In genomic region chr2:197286805-197287595, GRCh38 we compare ENCODE assay signal across 8 cellular contexts. TPM values are rescaled to one million over a fixed set of nuclear protein-coding genes. Genes with fewer than 3 reads are reported as not detected.
DNase-seq lines count a peak whose midpoint lies in the region; ATAC-seq and TF ChIP-seq lines count a peak whose summit lies in the region.

No MANE protein-coding gene starts in this region.

- H2BK20ac ChIP-seq in IMR-90 (ENCODE audit: low read depth, low read length), result peak overlapping the region; percentile 93; the same call in 1 of the 2 replicates

- CTCF ChIA-PET in IMR-90 (lab: Yijun Ruan, JAX), result no interaction called here
- CTCF ChIA-PET in activated naive CD4-positive, alpha-beta T cell treated with anti-CD3 and anti-CD28 coated beads for 36 hours (lab: Charles Lee), result interaction anchor here (1.0 to 2.9 kb wide), 5 partner anchors 18 to 34 kb away, joined by 3 to 11 read pairs (median 4); no protein-coding TSS in a partner anchor

- H3K4me1 ChIP-seq in IMR-90 (ENCODE audit: control insufficient read depth, insufficient read depth, low read length) (peaks cover 4% of the 10 kb centered on the region), mesendoderm (ENCODE audit: control insufficient read depth, low read depth, low read length) (no peaks in the 10 kb centered on the region)

- no peaks in the 10 kb centered on the region for H3K36me3 ChIP-seq in IMR-90 (ENCODE audit: control insufficient read depth, insufficient read depth, low read length)
- H3K36me3 ChIP-seq in mesendoderm (ENCODE audit: control insufficient read depth, insufficient read depth, low read length), result no peaks in the 10 kb centered on the region

- peak overlapping the region; percentile 64 for H3K4me3 Mint-ChIP-seq in activated naive CD4-positive, alpha-beta T cell treated with anti-CD3 and anti-CD28 coated beads for 36 hours
- peak overlapping the region; percentile 51 to 72 for H3K4me3 Mint-ChIP-seq in stimulated activated naive B cell treated with anti-CD40 and anti-IgM and Interleukin-4, amounts not matched to agents 10 μg/mL and 1 μg/mL and 100 μg/mL, for 72 hours

- peaks cover 27% of the 10 kb centered on the region for H3K36me3 Mint-ChIP-seq in activated naive CD4-positive, alpha-beta T cell treated with anti-CD3 and anti-CD28 coated beads for 36 hours (ENCODE audit: low read depth)
- H3K36me3 Mint-ChIP-seq in stimulated activated naive B cell treated with anti-CD40 and anti-IgM and Interleukin-4, amounts not matched to agents 10 μg/mL and 1 μg/mL and 100 μg/mL, for 72 hours, result peaks cover 21 to 39% of the 10 kb centered on the region in 2 donors

- H2BK15ac ChIP-seq in IMR-90 (ENCODE audit: low read depth, low read length), result peak overlapping the region; percentile 64; the same call in 2 of the 3 replicates
- no peak overlapping the region for H2BK15ac ChIP-seq in mesendoderm (replicated peaks; ENCODE audit: low read depth)

- peak overlapping the region; percentile 59 for H2AFZ ChIP-seq in IMR-90 (replicated peaks; ENCODE audit: low read length, poor library complexity)

- peak overlapping the region; percentile 41; the same call in 1 of the 2 replicates for H3K27ac ChIP-seq in IMR-90 (ENCODE audit: insufficient read depth, low read length)
- no peak overlapping the region for H3K27ac ChIP-seq in mesendoderm (ENCODE audit: low read depth, low read length)

- peak overlapping the region; percentile 75 for H4K91ac ChIP-seq in IMR-90 (ENCODE audit: insufficient read depth, low read depth, low read length)

- no peak overlapping the region for H2AK9ac ChIP-seq in IMR-90 (replicated peaks; ENCODE audit: low read depth, low read length, poor library complexity)

- dilution Hi-C loops in IMR-90 (cut with HindIII; ENCODE audit: low sequenced_read_pairs, unreplicated experiment), result no loop called here

- H3K79me2 ChIP-seq in mesendoderm (ENCODE audit: control insufficient read depth, insufficient read depth, low read length), result no peaks in the 10 kb centered on the region

- H2BK120ac ChIP-seq in IMR-90 (ENCODE audit: low read depth, low read length) (peak overlapping the region; percentile 89), mesendoderm (ENCODE audit: low read depth, low read length) (no peak overlapping the region)

- peaks cover 81% of the 10 kb centered on the region for H3K4me1 Mint-ChIP-seq in activated naive CD4-positive, alpha-beta T cell treated with anti-CD3 and anti-CD28 coated beads for 36 hours (ENCODE audit: low read depth)
- H3K4me1 Mint-ChIP-seq in stimulated activated naive B cell treated with anti-CD40 and anti-IgM and Interleukin-4, amounts not matched to agents 10 μg/mL and 1 μg/mL and 100 μg/mL, for 72 hours, result peaks cover 44 to 74% of the 10 kb centered on the region in 2 donors

- no peak for TF ChIP-seq POLR2A in IMR-90 (IDR thresholded peaks at IDR 0.05; ENCODE audit: low read depth, low read length)

- H2AK5ac ChIP-seq in IMR-90 (ENCODE audit: low read depth, low read length), result peak overlapping the region; percentile 84
- no peak overlapping the region for H2AK5ac ChIP-seq in mesendoderm (ENCODE audit: low read length)

- BruUV-seq in IMR-90 (replicated peaks; lab: Mats Ljungman, UMichigan), result no TSS peak

- H3K18ac ChIP-seq in IMR-90 (ENCODE audit: low read depth, low read length) (peak overlapping the region; percentile 94), mesendoderm (ENCODE audit: low read length) (no peak overlapping the region)

- peaks cover 3% of the 10 kb centered on the region; the same call in 1 of the 2 replicates for H3K9me1 ChIP-seq in IMR-90 (ENCODE audit: insufficient read depth, low read length)

- H3K79me1 ChIP-seq in IMR-90 (ENCODE audit: low read depth in 1 of 2, low read length in 2 of 2) (peaks cover 4 to 14% of the 10 kb centered on the region in 2 experiments; a peak in 3 of 4 replicates), mesendoderm (ENCODE audit: low read length) (no peaks in the 10 kb centered on the region)

- H3K27me3 Mint-ChIP-seq in activated naive CD4-positive, alpha-beta T cell treated with anti-CD3 and anti-CD28 coated beads for 36 hours (ENCODE audit: low read depth), result no peaks in the 10 kb centered on the region
- no peaks in the 10 kb centered on the region for H3K27me3 Mint-ChIP-seq in stimulated activated naive B cell treated with anti-CD40 and anti-IgM and Interleukin-4, amounts not matched to agents 10 μg/mL and 1 μg/mL and 100 μg/mL, for 72 hours

- H3K56ac ChIP-seq in IMR-90 (ENCODE audit: extremely low read depth, insufficient read depth, low read length) (no peak overlapping the region), mesendoderm (ENCODE audit: low read length) (no peak overlapping the region)

- H4K5ac ChIP-seq in IMR-90 (ENCODE audit: low read depth, low read length) (peak overlapping the region; percentile 87), mesendoderm (ENCODE audit: low read length) (no peak overlapping the region)

- H3K9ac ChIP-seq in IMR-90 (ENCODE audit: low read depth, low read length) (no peak overlapping the region), mesendoderm (ENCODE audit: low read length) (no peak overlapping the region)

- H3K14ac ChIP-seq in IMR-90 (replicated peaks; ENCODE audit: low read depth, low read length), result peak overlapping the region; percentile 88; the same call in 1 of the 2 replicates

- POLR2A ChIA-PET in IMR-90 (lab: Charles Lee; ENCODE audit: unreplicated experiment), result no interaction called here

- H3K4me2 ChIP-seq in IMR-90 (ENCODE audit: low read depth, low read length) (peak overlapping the region; percentile 63; the same call in 1 of the 2 replicates), mesendoderm (ENCODE audit: low read length) (no peak overlapping the region)

- TF ChIP-seq RAD21 in IMR-90 (IDR thresholded peaks at IDR 0.05; ENCODE audit: low read length), result no peak

- intact Hi-C loops in IMR-90 (cut with micrococcal nuclease), result no loop called here
- intact Hi-C loops in activated naive CD4-positive, alpha-beta T cell treated with anti-CD3 and anti-CD28 coated beads for 36 hours (cut with micrococcal nuclease), result loop anchor here (1.0 kb wide), 4 partner anchors 10 to 31 kb away; no protein-coding TSS in a partner anchor

- H3K9me3 ChIP-seq in IMR-90 (ENCODE audit: control insufficient read depth, insufficient read depth, low read length), result no peaks in the 10 kb centered on the region

- H4K8ac ChIP-seq in IMR-90 (ENCODE audit: low read depth in 2 of 2, low read length in 2 of 2) (peak overlapping the region in 1 of 2 experiments; percentile 83; a peak in 2 of 4 replicates), mesendoderm (ENCODE audit: low read depth, low read length) (no peak overlapping the region)

- no peak for TF ChIP-seq CTCF in GM10266 (IDR thresholded peaks at IDR 0.05; ENCODE audit: control insufficient read depth, insufficient read depth, low read depth, missing control alignments)
- TF ChIP-seq CTCF in IMR-90 (conservative IDR thresholded peaks at IDR 0.05; ENCODE audit: low read depth, low read length), result no peak

- ATAC-seq in GM21528 (IDR thresholded peaks at IDR 0.05; ENCODE audit: low FRiP score, unreplicated experiment), result peak; percentile 81
- ATAC-seq in IMR-90 (ENCODE audit: low read depth), result peak; percentile 99
- ATAC-seq in stimulated activated naive B cell treated with anti-CD40 and anti-IgM and Interleukin-4, amounts not matched to agents 10 μg/mL and 1 μg/mL and 100 μg/mL, for 72 hours (replicated peaks), result peak; percentile 97 to 99

- peak overlapping the region; percentile 97 for H3K27ac Mint-ChIP-seq in activated naive CD4-positive, alpha-beta T cell treated with anti-CD3 and anti-CD28 coated beads for 36 hours
- H3K27ac Mint-ChIP-seq in stimulated activated naive B cell treated with anti-CD40 and anti-IgM and Interleukin-4, amounts not matched to agents 10 μg/mL and 1 μg/mL and 100 μg/mL, for 72 hours, result peak overlapping the region; percentile 94

- H3K23ac ChIP-seq in IMR-90 (ENCODE audit: low read depth, low read length) (no peak overlapping the region), mesendoderm (ENCODE audit: low read length) (no peak overlapping the region)

- H3K27me3 ChIP-seq in IMR-90 (ENCODE audit: control insufficient read depth, insufficient read depth, low read length) (no peaks in the 10 kb centered on the region), mesendoderm (ENCODE audit: insufficient read depth, low read length, poor library complexity) (no peaks in the 10 kb centered on the region)

- no peaks in the 10 kb centered on the region for H4K20me1 ChIP-seq in IMR-90 (ENCODE audit: insufficient read depth, low read length)

- peaks cover 3% of the 10 kb centered on the region for H3K9me3 Mint-ChIP-seq in activated naive CD4-positive, alpha-beta T cell treated with anti-CD3 and anti-CD28 coated beads for 36 hours
- H3K9me3 Mint-ChIP-seq in stimulated activated naive B cell treated with anti-CD40 and anti-IgM and Interleukin-4, amounts not matched to agents 10 μg/mL and 1 μg/mL and 100 μg/mL, for 72 hours, result peaks cover 3 to 9% of the 10 kb centered on the region in 2 donors

- no CpG with 5 or more reads among the region's 8 CpGs for WGBS in IMR-90 (ENCODE audit: extremely low coverage in 2 of 2, insufficient read length in 1 of 2), 2 experiments
- no CpG with 5 or more reads among the region's 8 CpGs for WGBS in mesendoderm (ENCODE audit: extremely low coverage, insufficient coverage, low lambda C conversion rate)

- DNase-seq in GM10266 (ENCODE audit: extremely low spot score), result peak; percentile 64
- peak; percentile 97 for DNase-seq in IMR-90
- DNase-seq in activated naive CD4-positive, alpha-beta T cell treated with anti-CD3 and anti-CD28 coated beads for 36 hours, result peak; percentile 74
- peak; percentile 29 for DNase-seq in glomerular endothelial cell (ENCODE audit: extremely low read depth, low read depth, low spot score)
- DNase-seq in stimulated activated naive B cell treated with anti-CD40 and anti-IgM and Interleukin-4, amounts not matched to agents 10 μg/mL and 1 μg/mL and 100 μg/mL, for 72 hours, result no peak
- no peak for DNase-seq in NCI-H1092 treated with DMSO at 0.1 percent for 48 hours (lab: John Stamatoyannopoulos, UW)
- no peak for DNase-seq in mesendoderm

- H3K4ac ChIP-seq in IMR-90 (ENCODE audit: low read depth, low read length), result peak overlapping the region; percentile 78
- H3K4ac ChIP-seq in mesendoderm (ENCODE audit: low read depth, low read length), result no peak overlapping the region

- in situ Hi-C loops in IMR-90 (cut with MboI; ENCODE audit: low sequenced_read_pairs), result no loop called here

- H3K4me3 ChIP-seq in IMR-90 (ENCODE audit: insufficient read depth, low read depth, low read length) (no peak overlapping the region), mesendoderm (ENCODE audit: low read length) (no peak overlapping the region)

- peak overlapping the region; percentile 71 for H2BK5ac ChIP-seq in IMR-90 (ENCODE audit: low read depth, low read length, poor library complexity, severe bottlenecking)
- no peak overlapping the region for H2BK5ac ChIP-seq in mesendoderm (ENCODE audit: low read length)

RNA-seq across cellular contexts. Expression of gene ANKRD44, which starts 23.6 kb away (rescaled TPM):
- total RNA-seq in IMR-90 (2012; rRNA removed) (11.7 and 15.6 TPM in 2 replicates), glomerular endothelial cell (8.4 and 11.6 TPM in 2 replicates)
- polyA plus RNA-seq in IMR-90 (2012; rRNA removed), result 5.2 and 22.8 TPM in 2 replicates
- polyA plus RNA-seq in IMR-90 (2012; cell fraction: cytosol; rRNA removed), result 1.3 and 1.7 TPM in 2 replicates
- polyA plus RNA-seq in IMR-90 (2012; cell fraction: nucleus; rRNA removed; ENCODE audit: low replicate concordance), result 3.8 and 11.8 TPM in 2 replicates
- 100 to 1,000 TPM in 1 of 2 experiments, 10 to 100 TPM in 1; 87.8 to 101 TPM for total RNA-seq in activated naive CD4-positive, alpha-beta T cell treated with anti-CD3 and anti-CD28 coated beads for 36 hours
- 0.53 TPM for polyA plus RNA-seq in mesendoderm (2013, experiment 1 of 2)
- 1.1 TPM for polyA plus RNA-seq in mesendoderm (2013, experiment 2 of 2)

Comparison
In these comparisons a context has a peak if more than half of its experiments do, and no peak if none do; other contexts are left out.
1. DNase-seq: peak in GM10266 (single experiment), IMR-90 (single experiment), activated naive CD4-positive, alpha-beta T cell treated with anti-CD3 and anti-CD28 coated beads for 36 hours (single experiment) and glomerular endothelial cell (single experiment); none in stimulated activated naive B cell treated with anti-CD40 and anti-IgM and Interleukin-4, amounts not matched to agents 10 μg/mL and 1 μg/mL and 100 μg/mL, for 72 hours (single experiment), NCI-H1092 treated with DMSO at 0.1 percent for 48 hours (single experiment) and mesendoderm (single experiment).
2. Peak in every context shown above with its lines, with median percentiles within 50 percentile points of each other: ATAC-seq.